ENCODE assay signal across 20 cellular contexts in the genomic region with DNA sequence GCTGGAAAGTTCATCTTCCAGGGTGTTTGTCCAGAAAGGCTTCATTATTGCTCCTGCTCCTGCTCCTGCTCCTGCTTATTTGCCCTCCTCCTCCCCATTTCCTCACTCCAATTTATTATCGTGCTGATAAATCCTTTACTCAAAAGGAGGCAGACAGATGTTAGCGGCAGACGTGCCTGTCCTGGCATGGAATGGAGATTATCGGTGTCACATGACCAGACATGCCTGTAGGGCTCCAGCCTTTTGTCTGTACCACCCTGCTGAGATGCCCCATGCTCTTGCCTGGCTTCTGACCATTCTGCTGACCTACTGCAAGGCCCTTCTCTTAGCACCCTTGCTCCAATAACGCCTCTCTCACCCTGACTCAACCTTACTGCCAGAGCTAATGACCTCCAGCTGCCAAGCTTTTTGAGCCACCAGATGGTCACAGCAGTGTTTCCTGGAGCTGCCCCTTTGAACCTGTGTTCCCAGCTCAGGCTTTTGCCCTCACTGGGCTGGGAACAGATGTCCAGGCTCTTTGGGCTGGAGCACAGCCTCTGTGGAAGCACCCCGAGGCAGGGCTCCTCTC.
"Had no signal": no experiment of that assay in that cellular context is flagged by ENCODE, and none has a peak within 500 bp of the region (broad histone marks: within the 10 kb centered on the region; RNA-seq: fewer than 3 reads in every experiment).

No MANE protein-coding gene starts in this region.

- H3K27ac ChIP-seq: epithelial cell of prostate, esophagus muscularis mucosa, gastrocnemius medialis, left ventricle myocardium inferior, parathyroid adenoma, right atrium auricular region, sigmoid colon, skin epidermis, stomach, thoracic aorta, transverse colon had no signal

- H3K4me1 ChIP-seq: gastrocnemius medialis, left ventricle myocardium inferior had no signal

- DNase-seq: effector memory CD4-positive, alpha-beta T cell; gastrocnemius medialis; immature natural killer cell; left ventricle myocardium inferior; mesenchymal stem cell; naive B cell; sigmoid colon; stimulated activated CD4-positive, alpha-beta T cell treated with anti-CD3 and anti-CD28 coated beads, Interleukin-2, amount 100 ng/mL, for 24 hours; stimulated activated CD4-positive, alpha-beta T cell treated with anti-CD3 and anti-CD28 coated beads, Interleukin-4, amount 100 ng/mL, for 4 hours; stimulated activated naive B cell treated with anti-CD40 and anti-IgM and Interleukin-4, amounts not matched to agents 10 μg/mL and 1 μg/mL and 100 μg/mL, for 72 hours; stomach; substantia nigra; transverse colon had no signal

- H3K36me3 ChIP-seq: esophagus muscularis mucosa, gastrocnemius medialis, left ventricle myocardium inferior, right atrium auricular region, sigmoid colon, stomach, thoracic aorta, transverse colon had no signal

- H3K4me3 ChIP-seq: esophagus muscularis mucosa, gastrocnemius medialis, left ventricle myocardium inferior, lung, right atrium auricular region, sigmoid colon, skin epidermis, stomach, thoracic aorta, transverse colon had no signal

- H3K27me3 ChIP-seq: gastrocnemius medialis, right atrium auricular region, transverse colon had no signal

- H3K9me3 ChIP-seq: esophagus muscularis mucosa, gastrocnemius medialis, left ventricle myocardium inferior, right atrium auricular region, sigmoid colon, stomach, thoracic aorta, transverse colon had no signal

- ATAC-seq: gastrocnemius medialis; stimulated activated naive B cell treated with anti-CD40 and anti-IgM and Interleukin-4, amounts not matched to agents 10 μg/mL and 1 μg/mL and 100 μg/mL, for 72 hours had no signal
